8 cellular contexts compared by ENCODE assay signal in the genomic region with DNA sequence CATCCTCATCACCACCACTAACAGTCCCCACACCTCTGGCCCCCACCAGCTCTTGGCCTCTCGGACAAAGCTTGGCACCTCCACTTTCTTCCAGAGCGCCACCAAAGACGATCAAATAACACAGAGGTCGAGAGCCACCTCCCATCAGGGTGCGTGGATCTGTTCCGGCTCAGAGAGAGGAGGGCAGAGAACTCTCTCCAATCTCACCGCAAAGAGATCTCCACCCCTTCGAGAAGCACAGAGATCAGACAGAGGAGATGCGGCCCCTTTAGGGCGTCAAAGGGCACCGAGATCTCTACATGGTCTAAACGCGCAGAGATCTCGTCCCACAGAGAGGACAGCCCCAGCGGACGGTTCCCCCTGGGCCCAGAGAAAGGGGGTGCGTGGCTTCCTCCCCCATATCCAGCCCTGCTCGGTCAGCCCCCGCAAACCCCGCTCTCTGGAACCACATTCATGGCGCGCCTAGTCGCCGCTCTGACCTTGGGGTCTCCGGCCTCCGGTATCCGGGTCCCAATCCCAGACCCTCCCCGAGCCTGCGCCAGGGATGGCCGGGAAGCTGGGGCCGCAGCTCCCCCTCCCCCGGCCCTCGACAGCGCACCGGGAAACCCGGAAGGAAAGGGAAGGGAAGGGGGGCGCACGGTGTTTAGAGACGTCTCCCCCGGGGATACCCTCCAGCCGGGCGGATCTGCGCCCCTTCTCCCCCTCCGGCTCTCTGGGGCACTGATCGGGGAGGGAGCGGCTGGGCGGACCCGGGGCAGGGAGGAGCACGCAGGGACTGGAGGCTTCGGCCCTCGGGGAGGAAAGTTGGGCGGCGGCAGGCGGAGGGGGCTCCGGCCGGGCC. TPM values are rescaled to one million over a fixed set of nuclear protein-coding genes. Genes with fewer than 3 reads are reported as not detected.
DNase-seq lines count a peak whose midpoint lies in the region; ATAC-seq and TF ChIP-seq lines count a peak whose summit lies in the region.

No MANE protein-coding gene starts in this region.

- H3K36me3 ChIP-seq in SJCRH30: no peaks in the 10 kb centered on the region
- no peaks in the 10 kb centered on the region for H3K36me3 ChIP-seq in left ventricle myocardium inferior

- DNase-seq in SJCRH30: peak in 1 of 2 experiments; percentile 24
- no peak for DNase-seq in left ventricle myocardium inferior
- DNase-seq in sciatic nerve (ENCODE audit: low spot score): no peak
- no peak for DNase-seq in UCSD-AML1 (lab: John Stamatoyannopoulos, UW; ENCODE audit: unreplicated experiment)
- no peak for DNase-seq in NCI-H524 treated with DMSO at 0.1 percent for 48 hours (lab: John Stamatoyannopoulos, UW)

- H3K27me3 ChIP-seq in SJCRH30: no peaks in the 10 kb centered on the region
- peaks cover 62% of the 10 kb centered on the region for H3K27me3 ChIP-seq in left ventricle myocardium inferior (ENCODE audit: low read depth)

- H3K27ac ChIP-seq in SJCRH30 (no peak overlapping the region; the same call in 1 of the 2 replicates), left ventricle myocardium inferior (replicated peaks) (peak overlapping the region; percentile 93), skin epidermis (no peak overlapping the region)

- intact Hi-C loops in left ventricle myocardium inferior (cut with micrococcal nuclease): no loop called here
- intact Hi-C loops in sciatic nerve (cut with DNase I): loop anchor here (10.0 kb wide), 1 partner anchor 124 kb away; no protein-coding TSS in a partner anchor

- ATAC-seq in GM21390 (IDR thresholded peaks at IDR 0.05; ENCODE audit: unreplicated experiment) (peak; percentile 5), sciatic nerve (no peak), HG03139 (IDR thresholded peaks at IDR 0.05; ENCODE audit: unreplicated experiment) (no peak)

- H3K9me3 ChIP-seq in SJCRH30 (replicated peaks) (no peaks in the 10 kb centered on the region), left ventricle myocardium inferior (replicated peaks) (no peaks in the 10 kb centered on the region)

- TF ChIP-seq CTCF in left ventricle myocardium inferior (IDR thresholded peaks at IDR 0.05; ENCODE audit: borderline replicate concordance): no peak

- no peaks in the 10 kb centered on the region; the same call in 1 of the 2 replicates for H3K4me1 ChIP-seq in SJCRH30
- H3K4me1 ChIP-seq in left ventricle myocardium inferior: peaks cover 55% of the 10 kb centered on the region

- H3K4me3 ChIP-seq in SJCRH30: peak overlapping the region; percentile 72
- peak overlapping the region; percentile 80 for H3K4me3 ChIP-seq in left ventricle myocardium inferior
- H3K4me3 ChIP-seq in skin epidermis: peak overlapping the region in 6 of 7 experiments; percentile 14 to 49 (median 35)

RNA-seq across cellular contexts. Expression of a gene that starts 0.6 kb away (rescaled TPM):
- total RNA-seq in SJCRH30 (2014; rRNA removed; shearing (Covaris generic)): 13.1 and 15.2 TPM in 2 replicates
- total RNA-seq in left ventricle myocardium inferior (239 TPM), sciatic nerve (2.7 TPM)

Comparison
In these comparisons a context has a peak if more than half of its experiments do, and no peak if none do; other contexts are left out.
1. RNA of a gene that starts 0.6 kb away (total RNA-seq): 239 TPM in left ventricle myocardium inferior (single experiment); 13.1 to 15.2 TPM in SJCRH30 and 2.7 TPM in sciatic nerve (single experiment); every median in the first group is over 10 times any median in the second.
2. Peak in every context shown above with its lines, with median percentiles within 50 percentile points of each other: H3K4me3 ChIP-seq.